ENCODE assay signal across 32 cellular contexts in genomic region chr3:61087465-61087864, GRCh38.
"Had no signal": no experiment of that assay in that cellular context is flagged by ENCODE, and none has a peak within 500 bp of the region (broad histone marks: within the 10 kb centered on the region; RNA-seq: fewer than 3 reads in every experiment).

No MANE protein-coding gene starts in this region.

- H3K9me3 ChIP-seq: neutrophil, ovary, psoas muscle, suprapubic skin, thoracic aorta, thyroid gland, upper lobe of left lung, vagina had no signal

- H3K27me3 ChIP-seq: neural progenitor cell, neutrophil, ovary, spleen, suprapubic skin, thyroid gland, tibial nerve, upper lobe of left lung, vagina had no signal

- H3K4me1 ChIP-seq: psoas muscle, spleen, suprapubic skin, thyroid gland, tibial nerve, upper lobe of left lung, vagina had no signal

- ATAC-seq: naive thymus-derived CD4-positive, alpha-beta T cell; natural killer cell; psoas muscle; right cardiac atrium; sciatic nerve; stimulated activated memory B cell treated with anti-CD40 and anti-IgM and Interleukin-4, amounts not matched to agents 10 μg/mL and 1 μg/mL and 100 μg/mL, for 72 hours; stimulated activated naive CD8-positive, alpha-beta T cell treated with anti-CD3 and anti-CD28 coated beads, Interleukin-15, amount 100 ng/mL, for 72 hours; stimulated activated naive CD8-positive, alpha-beta T cell treated with anti-CD3 and anti-CD28 coated beads, Interleukin-15, Interleukin-2, amounts not matched to agents 100 U/mL and 50 U/mL, for 24 hours had no signal

- H3K9ac ChIP-seq: neural progenitor cell, parathyroid adenoma had no signal

- H3K4me2 ChIP-seq: neural progenitor cell, smooth muscle cell had no signal

- H3K27ac ChIP-seq: neural progenitor cell, neutrophil, ovary, parathyroid adenoma, psoas muscle, skin epidermis, spleen, suprapubic skin, thoracic aorta, thyroid gland, tibial nerve, upper lobe of left lung, vagina had no signal

- DNase-seq: naive thymus-derived CD4-positive, alpha-beta T cell; natural killer cell; nucleus accumbens; ovary; posterior cingulate gyrus; psoas muscle; right cardiac atrium; spleen; stimulated activated CD4-positive, alpha-beta T cell treated with anti-CD3 and anti-CD28 coated beads, Interleukin-12 subunit alpha, Interleukin-12 subunit beta, amount 100 ng/mL, for 4 hours; stimulated activated CD4-positive, alpha-beta T cell treated with anti-CD3 and anti-CD28 coated beads, Interleukin-1b, Interleukin-23, amount 100 ng/mL, for 48 hours; stimulated activated CD4-positive, alpha-beta T cell treated with anti-CD3 and anti-CD28 coated beads, Interleukin-4, amount 100 ng/mL, for 1 hour; stimulated activated CD4-positive, alpha-beta T cell treated with anti-CD3 and anti-CD28 coated beads, Interleukin-4, amount 100 ng/mL, for 4 hours; stimulated activated CD8-positive, alpha-beta memory T cell treated with anti-CD3 and anti-CD28 coated beads, Interleukin-4, amount 100 ng/mL, for 48 hours; stimulated activated naive CD4-positive, alpha-beta T cell; stimulated activated naive CD8-positive, alpha-beta T cell treated with anti-CD3 and anti-CD28 coated beads, Interleukin-15, amount 100 ng/mL, for 72 hours; stimulated activated naive CD8-positive, alpha-beta T cell treated with anti-CD3 and anti-CD28 coated beads, Interleukin-15, Interleukin-2, amounts not matched to agents 100 U/mL and 50 U/mL, for 24 hours; substantia nigra; thyroid gland; trophoblast cell; upper lobe of left lung had no signal

- H2AFZ ChIP-seq: neural progenitor cell, parathyroid adenoma had no signal

- H3K4me3 ChIP-seq: neural progenitor cell, ovary, psoas muscle, skin epidermis, smooth muscle cell, spleen, suprapubic skin, thoracic aorta, thyroid gland, tibial nerve, upper lobe of left lung, vagina had no signal

- FAIRE-seq: urothelium cell line had no signal

- H3K36me3 ChIP-seq: neural progenitor cell, neutrophil, ovary, spleen, suprapubic skin, thoracic aorta, thyroid gland, tibial nerve, upper lobe of left lung, vagina had no signal
